ENCODE assay signal across 17 cellular contexts in the genomic region with DNA sequence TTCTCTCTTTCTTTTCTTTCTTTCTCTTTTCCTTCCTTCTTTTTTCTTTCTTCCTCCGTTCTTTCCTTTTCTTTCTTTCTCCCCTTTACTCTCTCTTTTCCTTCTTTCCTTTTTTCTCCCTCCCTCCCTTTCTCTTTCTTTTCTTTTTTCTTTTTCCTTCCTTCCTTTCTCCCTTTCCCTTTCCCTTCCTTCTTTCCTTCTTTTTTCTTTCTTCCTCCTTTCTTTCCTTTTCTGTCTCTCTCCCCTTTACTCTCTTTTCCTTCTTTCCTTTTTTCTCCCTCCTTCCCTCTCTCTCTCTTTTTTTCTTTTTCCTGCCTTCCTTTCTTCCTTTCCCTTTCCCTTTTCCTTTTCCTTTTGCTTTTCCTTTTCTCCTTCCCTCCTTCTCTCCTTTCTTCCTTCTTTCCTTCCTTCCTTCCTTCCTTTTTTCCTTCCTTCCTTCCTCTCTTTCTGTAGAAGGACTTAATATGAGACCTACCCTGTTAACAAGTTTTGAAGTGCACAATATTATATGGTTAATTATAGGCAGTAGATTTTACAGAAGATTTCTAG.
DNase-seq lines count a peak whose midpoint lies in the region; ATAC-seq and TF ChIP-seq lines count a peak whose summit lies in the region.
"Had no signal": no experiment of that assay in that cellular context is flagged by ENCODE, and none has a peak within 500 bp of the region (broad histone marks: within the 10 kb centered on the region; RNA-seq: fewer than 3 reads in every experiment).

No MANE protein-coding gene starts in this region.

- no peaks in the 10 kb centered on the region for H3K9me3 ChIP-seq in CD8-positive, alpha-beta T cell (ENCODE audit: low read length)
- H3K9me3 ChIP-seq: A549 had no signal

- H3K9me3 Mint-ChIP-seq in activated CD8-positive, alpha-beta T cell treated with anti-CD3 and anti-CD28 coated beads for 36 hours: no peaks in the 10 kb centered on the region
- peaks cover 2% of the 10 kb centered on the region for H3K9me3 Mint-ChIP-seq in activated CD8-positive, alpha-beta T cell treated with anti-CD3 and anti-CD28 coated beads, Interleukin-2, amount 10 ng/mL, durations not matched to agents 7 days and 5 days (ENCODE audit: insufficient read depth)
- H3K9me3 Mint-ChIP-seq in CD8-positive, alpha-beta T cell: peaks cover 4% of the 10 kb centered on the region
- H3K9me3 Mint-ChIP-seq in activated B cell treated with CpG ODN at 0.5 μM for 24 hours (peaks cover 7% of the 10 kb centered on the region), nephron (peaks cover 11% of the 10 kb centered on the region)

- no peak for ATAC-seq in activated CD8-positive, alpha-beta T cell treated with anti-CD3 and anti-CD28 coated beads for 36 hours
- ATAC-seq in activated CD8-positive, alpha-beta T cell treated with anti-CD3 and anti-CD28 coated beads, Interleukin-2, amount 10 ng/mL, durations not matched to agents 7 days and 5 days: no peak
- ATAC-seq in CD8-positive, alpha-beta T cell: no peak
- no peak for ATAC-seq in activated B cell treated with CpG ODN at 0.5 μM for 24 hours (ENCODE audit: low read depth)
- ATAC-seq: A549, HCT116 had no signal

- H3K27me3 ChIP-seq in CD8-positive, alpha-beta T cell (ENCODE audit: insufficient read depth, low read length): no peaks in the 10 kb centered on the region
- H3K27me3 ChIP-seq: BLaER1 had no signal

- H3K27ac Mint-ChIP-seq in activated CD8-positive, alpha-beta T cell treated with anti-CD3 and anti-CD28 coated beads for 36 hours: no peak overlapping the region
- no peak overlapping the region for H3K27ac Mint-ChIP-seq in activated CD8-positive, alpha-beta T cell treated with anti-CD3 and anti-CD28 coated beads, Interleukin-2, amount 10 ng/mL, durations not matched to agents 7 days and 5 days
- no peak overlapping the region for H3K27ac Mint-ChIP-seq in CD8-positive, alpha-beta T cell
- H3K27ac Mint-ChIP-seq in activated B cell treated with CpG ODN at 0.5 μM for 24 hours: no peak overlapping the region
- peak overlapping the region in 2 of 3 experiments; percentile 44 to 57 for H3K27ac Mint-ChIP-seq in nephron

- peak; percentile 20 for TF ChIP-seq CTCF in activated CD8-positive, alpha-beta T cell treated with anti-CD3 and anti-CD28 coated beads for 36 hours (IDR thresholded peaks at IDR 0.05)
- TF ChIP-seq CTCF in CD8-positive, alpha-beta T cell (IDR thresholded peaks at IDR 0.05): peak; percentile 37
- TF ChIP-seq CTCF in activated B cell treated with CpG ODN at 0.5 μM for 24 hours (IDR thresholded peaks at IDR 0.05) (peak; percentile 27), nephron (IDR thresholded peaks at IDR 0.05; ENCODE audit: unreplicated experiment in 3 of 3) (no peak), coronary artery (IDR thresholded peaks at IDR 0.05) (no peak), GM13976 (IDR thresholded peaks at IDR 0.05; ENCODE audit: borderline replicate concordance, control extremely low read depth, extremely low read depth, insufficient read depth, missing control alignments) (no peak)

- H3K36me3 ChIP-seq in CD8-positive, alpha-beta T cell (ENCODE audit: insufficient read depth, low read length): no peaks in the 10 kb centered on the region
- H3K36me3 ChIP-seq: BLaER1 had no signal

- H3K4me3 Mint-ChIP-seq in activated CD8-positive, alpha-beta T cell treated with anti-CD3 and anti-CD28 coated beads for 36 hours: no peak overlapping the region
- no peak overlapping the region for H3K4me3 Mint-ChIP-seq in activated CD8-positive, alpha-beta T cell treated with anti-CD3 and anti-CD28 coated beads, Interleukin-2, amount 10 ng/mL, durations not matched to agents 7 days and 5 days
- no peak overlapping the region for H3K4me3 Mint-ChIP-seq in CD8-positive, alpha-beta T cell
- no peak overlapping the region for H3K4me3 Mint-ChIP-seq in activated B cell treated with CpG ODN at 0.5 μM for 24 hours
- H3K4me3 Mint-ChIP-seq in nephron: no peak overlapping the region

- H3K4me1 Mint-ChIP-seq in activated CD8-positive, alpha-beta T cell treated with anti-CD3 and anti-CD28 coated beads for 36 hours (ENCODE audit: low read depth): no peaks in the 10 kb centered on the region
- no peaks in the 10 kb centered on the region for H3K4me1 Mint-ChIP-seq in activated CD8-positive, alpha-beta T cell treated with anti-CD3 and anti-CD28 coated beads, Interleukin-2, amount 10 ng/mL, durations not matched to agents 7 days and 5 days (ENCODE audit: low read depth)
- no peaks in the 10 kb centered on the region for H3K4me1 Mint-ChIP-seq in CD8-positive, alpha-beta T cell (ENCODE audit: low read depth)
- H3K4me1 Mint-ChIP-seq in activated B cell treated with CpG ODN at 0.5 μM for 24 hours (no peaks in the 10 kb centered on the region), nephron (peaks cover 41% of the 10 kb centered on the region)

- H3K36me3 Mint-ChIP-seq in activated CD8-positive, alpha-beta T cell treated with anti-CD3 and anti-CD28 coated beads for 36 hours (ENCODE audit: low read depth): no peaks in the 10 kb centered on the region
- no peaks in the 10 kb centered on the region for H3K36me3 Mint-ChIP-seq in activated CD8-positive, alpha-beta T cell treated with anti-CD3 and anti-CD28 coated beads, Interleukin-2, amount 10 ng/mL, durations not matched to agents 7 days and 5 days (ENCODE audit: low read depth)
- H3K36me3 Mint-ChIP-seq in CD8-positive, alpha-beta T cell: peaks cover 2% of the 10 kb centered on the region
- H3K36me3 Mint-ChIP-seq in activated B cell treated with CpG ODN at 0.5 μM for 24 hours (ENCODE audit: low read depth): no peaks in the 10 kb centered on the region
- H3K36me3 Mint-ChIP-seq in nephron (ENCODE audit: low read depth): no peaks in the 10 kb centered on the region

- CTCF ChIA-PET in activated CD8-positive, alpha-beta T cell treated with anti-CD3 and anti-CD28 coated beads for 36 hours (lab: Charles Lee): no interaction called here
- CTCF ChIA-PET in activated CD8-positive, alpha-beta T cell treated with anti-CD3 and anti-CD28 coated beads, Interleukin-2, amount 10 ng/mL, durations not matched to agents 7 days and 5 days (lab: Charles Lee): no interaction called here
- CTCF ChIA-PET in CD8-positive, alpha-beta T cell (lab: Charles Lee): no interaction called here
- CTCF ChIA-PET in activated B cell treated with CpG ODN at 0.5 μM for 24 hours (lab: Charles Lee): no interaction called here

- intact Hi-C loops in activated CD8-positive, alpha-beta T cell treated with anti-CD3 and anti-CD28 coated beads for 36 hours (cut with micrococcal nuclease): no loop called here
- intact Hi-C loops in CD8-positive, alpha-beta T cell (cut with DNase I, micrococcal nuclease): no loop called here
- intact Hi-C loops in activated B cell treated with CpG ODN at 0.5 μM for 24 hours (cut with micrococcal nuclease): no loop called here

- no peak overlapping the region for H3K4me3 ChIP-seq in CD8-positive, alpha-beta T cell (ENCODE audit: low read depth, low read length)
- H3K4me3 ChIP-seq in coronary artery: no peak overlapping the region
- H3K4me3 ChIP-seq: A549, BLaER1 had no signal

- DNase-seq in activated CD8-positive, alpha-beta T cell treated with anti-CD3 and anti-CD28 coated beads for 36 hours: no peak
- DNase-seq in activated CD8-positive, alpha-beta T cell treated with anti-CD3 and anti-CD28 coated beads, Interleukin-2, amount 10 ng/mL, durations not matched to agents 7 days and 5 days: no peak
- no peak for DNase-seq in CD8-positive, alpha-beta T cell
- DNase-seq in activated B cell treated with CpG ODN at 0.5 μM for 24 hours (no peak), coronary artery (ENCODE audit: low spot score) (no peak), GM13976 (ENCODE audit: low spot score) (no peak)
- DNase-seq: AML-193, DMS153, DMS79, GDM1, GOT3, H7 had no signal

- H3K27me3 Mint-ChIP-seq in activated CD8-positive, alpha-beta T cell treated with anti-CD3 and anti-CD28 coated beads for 36 hours: peaks cover 2% of the 10 kb centered on the region
- H3K27me3 Mint-ChIP-seq in activated CD8-positive, alpha-beta T cell treated with anti-CD3 and anti-CD28 coated beads, Interleukin-2, amount 10 ng/mL, durations not matched to agents 7 days and 5 days (ENCODE audit: low read depth): peaks cover 5% of the 10 kb centered on the region
- peaks cover 5% of the 10 kb centered on the region for H3K27me3 Mint-ChIP-seq in CD8-positive, alpha-beta T cell (ENCODE audit: low read depth)
- peaks cover 15% of the 10 kb centered on the region for H3K27me3 Mint-ChIP-seq in activated B cell treated with CpG ODN at 0.5 μM for 24 hours
- H3K27me3 Mint-ChIP-seq in nephron (ENCODE audit: low read depth): no peaks in the 10 kb centered on the region

- in situ Hi-C loops in GM13976 (cut with MboI; ENCODE audit: low sequenced_read_pairs, unreplicated experiment): no loop called here

- H3K27ac ChIP-seq in CD8-positive, alpha-beta T cell (ENCODE audit: low read depth, low read length): no peak overlapping the region
- H3K27ac ChIP-seq in coronary artery: no peak overlapping the region
- H3K27ac ChIP-seq: 22Rv1, A549, BLaER1 had no signal

- H3K4me1 ChIP-seq in CD8-positive, alpha-beta T cell (ENCODE audit: insufficient read depth, low read length): no peaks in the 10 kb centered on the region
- H3K4me1 ChIP-seq: A549 had no signal

- POLR2A ChIA-PET in activated CD8-positive, alpha-beta T cell treated with anti-CD3 and anti-CD28 coated beads for 36 hours (lab: Charles Lee): no interaction called here
- POLR2A ChIA-PET in activated CD8-positive, alpha-beta T cell treated with anti-CD3 and anti-CD28 coated beads, Interleukin-2, amount 10 ng/mL, durations not matched to agents 7 days and 5 days (lab: Charles Lee): no interaction called here
- POLR2A ChIA-PET in CD8-positive, alpha-beta T cell (lab: Charles Lee): no interaction called here
- POLR2A ChIA-PET in activated B cell treated with CpG ODN at 0.5 μM for 24 hours (lab: Charles Lee): no interaction called here

Comparison
In these comparisons a context has a peak if more than half of its experiments do, and no peak if none do; other contexts are left out.
1. H3K27ac Mint-ChIP-seq: peak in nephron (2 of 3); none in activated CD8-positive, alpha-beta T cell treated with anti-CD3 and anti-CD28 coated beads for 36 hours (single experiment), activated CD8-positive, alpha-beta T cell treated with anti-CD3 and anti-CD28 coated beads, Interleukin-2, amount 10 ng/mL, durations not matched to agents 7 days and 5 days (single experiment), CD8-positive, alpha-beta T cell (single experiment) and activated B cell treated with CpG ODN at 0.5 μM for 24 hours (single experiment).
2. CTCF ChIP-seq: peak in activated CD8-positive, alpha-beta T cell treated with anti-CD3 and anti-CD28 coated beads for 36 hours (single experiment), CD8-positive, alpha-beta T cell (single experiment) and activated B cell treated with CpG ODN at 0.5 μM for 24 hours (single experiment); none in nephron (0 of 3), coronary artery (single experiment) and GM13976 (single experiment).